ENCODE assay signal across 16 cellular contexts in genomic region chr2:165837122-165837521, GRCh38. TPM values are rescaled to one million over a fixed set of nuclear protein-coding genes. Genes with fewer than 3 reads are reported as not detected.
DNase-seq lines count a peak whose midpoint lies in the region; ATAC-seq and TF ChIP-seq lines count a peak whose summit lies in the region.
"Had no signal": no experiment of that assay in that cellular context is flagged by ENCODE, and none has a peak within 500 bp of the region (broad histone marks: within the 10 kb centered on the region; RNA-seq: fewer than 3 reads in every experiment).

No MANE protein-coding gene starts in this region.

- no peak for TF ChIP-seq CTCF in chondrocyte (IDR thresholded peaks at IDR 0.05)
- TF ChIP-seq CTCF in adrenal gland (IDR thresholded peaks at IDR 0.05): no peak
- TF ChIP-seq CTCF in endothelial cell (IDR thresholded peaks at IDR 0.05; ENCODE audit: unreplicated experiment): no peak

- peaks cover 23% of the 10 kb centered on the region for H3K4me1 Mint-ChIP-seq in chondrocyte (ENCODE audit: low read depth)
- no peaks in the 10 kb centered on the region for H3K4me1 Mint-ChIP-seq in endothelial cell (ENCODE audit: unreplicated experiment)

- H3K27me3 ChIP-seq in adrenal gland: no peaks in the 10 kb centered on the region
- H3K27me3 ChIP-seq: uterus had no signal

- no peaks in the 10 kb centered on the region for H3K36me3 Mint-ChIP-seq in chondrocyte (ENCODE audit: low read depth)
- peaks cover 15% of the 10 kb centered on the region for H3K36me3 Mint-ChIP-seq in endothelial cell (ENCODE audit: low read depth, unreplicated experiment)

- H3K9me3 Mint-ChIP-seq in chondrocyte (ENCODE audit: low read depth): no peaks in the 10 kb centered on the region
- no peaks in the 10 kb centered on the region for H3K9me3 Mint-ChIP-seq in endothelial cell (ENCODE audit: unreplicated experiment)

- DNase-seq in COLO829 (ENCODE audit: low spot score) (peak; percentile 21), M059J (ENCODE audit: low read depth) (peak; percentile 40), chondrocyte (ENCODE audit: low spot score) (no peak), kidney tubule cell (ENCODE audit: low spot score) (peak; percentile 50), adrenal gland (no peak), endothelial cell (ENCODE audit: low spot score) (no peak)
- DNase-seq: KG1; NCI-H1417 treated with DMSO at 0.1 percent for 48 hours; stimulated activated CD4-positive, alpha-beta T cell treated with anti-CD3 and anti-CD28 coated beads, Interleukin-12 subunit alpha, Interleukin-12 subunit beta, amount 100 ng/mL, for 4 hours; stimulated activated naive CD8-positive, alpha-beta T cell treated with anti-CD3 and anti-CD28 coated beads, Interleukin-15, Interleukin-2, amounts not matched to agents 100 U/mL and 50 U/mL, for 24 hours; uterus had no signal

- ATAC-seq in GM18867 (IDR thresholded peaks at IDR 0.05; ENCODE audit: unreplicated experiment): no peak
- ATAC-seq in GM19395 (IDR thresholded peaks at IDR 0.05; ENCODE audit: unreplicated experiment): no peak
- ATAC-seq: HCT116; stimulated activated naive CD8-positive, alpha-beta T cell treated with anti-CD3 and anti-CD28 coated beads, Interleukin-15, Interleukin-2, amounts not matched to agents 100 U/mL and 50 U/mL, for 24 hours had no signal

- no peak overlapping the region for H3K4me3 ChIP-seq in adrenal gland
- H3K4me3 ChIP-seq: uterus had no signal

- no peaks in the 10 kb centered on the region for H3K27me3 Mint-ChIP-seq in chondrocyte (ENCODE audit: low read depth)
- H3K27me3 Mint-ChIP-seq in endothelial cell (ENCODE audit: unreplicated experiment): no peaks in the 10 kb centered on the region

- H3K27ac Mint-ChIP-seq in chondrocyte (ENCODE audit: unreplicated experiment) (peak overlapping the region; percentile 55), endothelial cell (ENCODE audit: unreplicated experiment) (no peak overlapping the region)

- H3K36me3 ChIP-seq in adrenal gland (replicated peaks in 1 of 2): no peaks in the 10 kb centered on the region
- H3K36me3 ChIP-seq: uterus had no signal

- WGBS in adrenal gland, 4 donors: 67 to 72% (median 69%) methylated on average over 3 of the region's 3 CpGs

- no peaks in the 10 kb centered on the region for H3K4me1 ChIP-seq in adrenal gland (replicated peaks in 1 of 2)
- H3K4me1 ChIP-seq: parathyroid adenoma, uterus had no signal

- no peak for TF ChIP-seq POLR2A in adrenal gland (IDR thresholded peaks at IDR 0.05)

- H3K4me3 Mint-ChIP-seq in chondrocyte (ENCODE audit: unreplicated experiment) (no peak overlapping the region), endothelial cell (ENCODE audit: unreplicated experiment) (no peak overlapping the region)

- H3K27ac ChIP-seq in adrenal gland: no peak overlapping the region
- H3K27ac ChIP-seq: parathyroid adenoma, uterus, VCaP had no signal

- H3K9me3 ChIP-seq in adrenal gland (replicated peaks in 1 of 3): no peaks in the 10 kb centered on the region
- H3K9me3 ChIP-seq: uterus had no signal

- intact Hi-C loops in adrenal gland (cut with DNase I): no loop called here

RNA-seq across cellular contexts. Expression of gene GALNT3, which starts 43.1 kb away (rescaled TPM):
- 0.59 and 1.9 TPM in 2 replicates for total RNA-seq in M059J (2014; rRNA removed; shearing (Covaris generic))
- total RNA-seq in chondrocyte (4.1 to 4.4 TPM (median 4.2 TPM) in 3 replicates), adrenal gland (1 to 10 TPM in 3 of 8 donors, under 1 TPM in 4, not detected in 1; 0.55 to 3.9 (median 0.99) TPM), endothelial cell (ENCODE audit: unreplicated experiment) (3.6 TPM)
- polyA plus RNA-seq in adrenal gland: 1 to 10 TPM; 1.5 to 5.5 (median 5.0) TPM

Comparison
In these comparisons a context has a peak if more than half of its experiments do, and no peak if none do; other contexts are left out.
1. DNase-seq: peak in COLO829 (single experiment), M059J (single experiment) and kidney tubule cell (single experiment); none in chondrocyte (single experiment), adrenal gland (0 of 7) and endothelial cell (single experiment).